Comparison of ENCODE assay signal across 20 cellular contexts in genomic region chr5:124036786-124037185, GRCh38.
DNase-seq lines count a peak whose midpoint lies in the region; ATAC-seq and TF ChIP-seq lines count a peak whose summit lies in the region.
"Had no signal": no experiment of that assay in that cellular context is flagged by ENCODE, and none has a peak within 500 bp of the region (broad histone marks: within the 10 kb centered on the region; RNA-seq: fewer than 3 reads in every experiment).

No MANE protein-coding gene starts in this region.

- H3K9me2 ChIP-seq in PC-9 (ENCODE audit: insufficient read depth) (no peaks in the 10 kb centered on the region), GM23248 (ENCODE audit: insufficient read depth) (no peaks in the 10 kb centered on the region)

- intact Hi-C loops in PC-9 (cut with micrococcal nuclease; ENCODE audit: unreplicated experiment), result no loop called here
- intact Hi-C loops in activated CD8-positive, alpha-beta T cell treated with anti-CD3 and anti-CD28 coated beads for 36 hours (cut with micrococcal nuclease), result no loop called here

- no peaks in the 10 kb centered on the region for H3K27me3 ChIP-seq in PC-9 (ENCODE audit: insufficient read depth, low read depth)
- no peaks in the 10 kb centered on the region for H3K27me3 ChIP-seq in GM23248 (replicated peaks; ENCODE audit: insufficient read depth)
- H3K27me3 ChIP-seq: BE2C had no signal

- H4K20me1 ChIP-seq in PC-9 (ENCODE audit: insufficient read depth) (no peaks in the 10 kb centered on the region), GM23248 (ENCODE audit: insufficient read depth) (no peaks in the 10 kb centered on the region)

- in situ Hi-C loops in GM23248 (cut with MboI), result no loop called here

- H3K9me3 Mint-ChIP-seq in memory B cell, result peaks cover 10% of the 10 kb centered on the region
- peaks cover 1% of the 10 kb centered on the region for H3K9me3 Mint-ChIP-seq in activated CD8-positive, alpha-beta T cell treated with anti-CD3 and anti-CD28 coated beads for 36 hours
- H3K9me3 Mint-ChIP-seq: HFFc6 had no signal

- H2AFZ ChIP-seq in PC-9, result 0 out of 2 replicates have a peak overlapping the region, but pooled peaks have one; percentile 58
- no peak overlapping the region for H2AFZ ChIP-seq in GM23248

- no peaks in the 10 kb centered on the region for H3K27me3 Mint-ChIP-seq in memory B cell
- no peaks in the 10 kb centered on the region for H3K27me3 Mint-ChIP-seq in activated CD8-positive, alpha-beta T cell treated with anti-CD3 and anti-CD28 coated beads for 36 hours
- H3K27me3 Mint-ChIP-seq: CD4-positive, CD25-positive, alpha-beta regulatory T cell; CD8-positive, alpha-beta memory T cell had no signal

- H3K36me3 Mint-ChIP-seq in memory B cell, result peaks cover 6% of the 10 kb centered on the region
- H3K36me3 Mint-ChIP-seq in activated CD8-positive, alpha-beta T cell treated with anti-CD3 and anti-CD28 coated beads for 36 hours (ENCODE audit: low read depth), result no peaks in the 10 kb centered on the region
- H3K36me3 Mint-ChIP-seq: CD4-positive, CD25-positive, alpha-beta regulatory T cell; CD8-positive, alpha-beta memory T cell had no signal

- ATAC-seq in memory B cell (ENCODE audit: low read depth), result no peak
- no peak for ATAC-seq in activated CD8-positive, alpha-beta T cell treated with anti-CD3 and anti-CD28 coated beads for 36 hours
- ATAC-seq: K562 had no signal

- no peaks in the 10 kb centered on the region for H3K36me3 ChIP-seq in PC-9 (ENCODE audit: low read depth)
- H3K36me3 ChIP-seq in GM23248 (ENCODE audit: low read depth), result no peaks in the 10 kb centered on the region
- H3K36me3 ChIP-seq: BE2C, HAP-1 had no signal

- no peaks in the 10 kb centered on the region for H3F3A ChIP-seq in PC-9 (ENCODE audit: insufficient read depth, low read depth)
- no peaks in the 10 kb centered on the region for H3F3A ChIP-seq in GM23248 (ENCODE audit: insufficient read depth)

- CTCF ChIA-PET in HEK293T (lab: Yijun Ruan, JAX), result no interaction called here
- CTCF ChIA-PET in PC-9 (lab: Charles Lee), result no interaction called here
- CTCF ChIA-PET in activated CD8-positive, alpha-beta T cell treated with anti-CD3 and anti-CD28 coated beads for 36 hours (lab: Charles Lee), result no interaction called here

- H3K9me3 ChIP-seq in PC-9 (ENCODE audit: insufficient read depth, low read depth) (peaks cover 3% of the 10 kb centered on the region; the same call in 1 of the 2 replicates), GM23248 (ENCODE audit: low read depth) (no peaks in the 10 kb centered on the region)
- H3K9me3 ChIP-seq: BE2C, HAP-1 had no signal

- no peak for TF ChIP-seq CTCF in PC-9 (conservative IDR thresholded peaks at IDR 0.05)
- no peak for TF ChIP-seq CTCF in activated CD8-positive, alpha-beta T cell treated with anti-CD3 and anti-CD28 coated beads for 36 hours (IDR thresholded peaks at IDR 0.05)

- H3K27ac Mint-ChIP-seq in memory B cell, result peak overlapping the region; percentile 90
- no peak overlapping the region for H3K27ac Mint-ChIP-seq in activated CD8-positive, alpha-beta T cell treated with anti-CD3 and anti-CD28 coated beads for 36 hours
- H3K27ac Mint-ChIP-seq: CD4-positive, CD25-positive, alpha-beta regulatory T cell; CD8-positive, alpha-beta memory T cell; HFFc6 had no signal

- no peaks in the 10 kb centered on the region for H3K4me1 ChIP-seq in PC-9 (replicated peaks; ENCODE audit: insufficient read depth)
- no peaks in the 10 kb centered on the region for H3K4me1 ChIP-seq in GM23248 (ENCODE audit: insufficient read depth)
- H3K4me1 ChIP-seq: HAP-1 had no signal

- no peak overlapping the region for H3K9ac ChIP-seq in GM23248

- H3K4me2 ChIP-seq in PC-9 (no peak overlapping the region), GM23248 (ENCODE audit: unreplicated experiment) (no peak overlapping the region)

- H3K27ac ChIP-seq in PC-9 (no peak overlapping the region), GM23248 (no peak overlapping the region)

- no TSS peak for BruUV-seq in PC-9 (replicated peaks; lab: Mats Ljungman, UMichigan)

- no peak for DNase-seq in HEK293T (ENCODE audit: extremely low spot score)
- no peak for DNase-seq in PC-9
- DNase-seq in memory B cell (ENCODE audit: low spot score in 2 of 2), result no peak
- no peak for DNase-seq in activated CD8-positive, alpha-beta T cell treated with anti-CD3 and anti-CD28 coated beads for 36 hours
- DNase-seq in stimulated activated CD8-positive, alpha-beta memory T cell treated with anti-CD3 and anti-CD28 coated beads, Interleukin-4, amount 100 ng/mL, for 48 hours, result no peak
- no peak for DNase-seq in GM23248
- DNase-seq: ACHN; BE2C; C1 segment of cervical spinal cord; CD4-positive, CD25-positive, alpha-beta regulatory T cell; CD8-positive, alpha-beta memory T cell; COR-L47; DMS 273 treated with DMSO at 0.1 percent for 48 hours; DMS53; DND-41; EL; HFFc6; IMR-90 had no signal

- peaks cover 6% of the 10 kb centered on the region for H3K4me1 Mint-ChIP-seq in memory B cell
- H3K4me1 Mint-ChIP-seq in activated CD8-positive, alpha-beta T cell treated with anti-CD3 and anti-CD28 coated beads for 36 hours (ENCODE audit: low read depth), result no peaks in the 10 kb centered on the region
- H3K4me1 Mint-ChIP-seq: CD4-positive, CD25-positive, alpha-beta regulatory T cell; CD8-positive, alpha-beta memory T cell had no signal

- H3K4me3 ChIP-seq in PC-9 (no peak overlapping the region), GM23248 (no peak overlapping the region)
- H3K4me3 ChIP-seq: HAP-1, K562 had no signal

- no peak overlapping the region for H3K4me3 Mint-ChIP-seq in memory B cell
- H3K4me3 Mint-ChIP-seq in activated CD8-positive, alpha-beta T cell treated with anti-CD3 and anti-CD28 coated beads for 36 hours, result no peak overlapping the region
- H3K4me3 Mint-ChIP-seq: CD4-positive, CD25-positive, alpha-beta regulatory T cell; CD8-positive, alpha-beta memory T cell; HFFc6 had no signal

- H3K79me2 ChIP-seq in PC-9 (ENCODE audit: low read depth) (no peaks in the 10 kb centered on the region), GM23248 (ENCODE audit: insufficient read depth) (no peaks in the 10 kb centered on the region)

- POLR2A ChIA-PET in HEK293T (lab: Yijun Ruan, JAX), result no interaction called here
- POLR2A ChIA-PET in PC-9 (lab: Charles Lee; ENCODE audit: unreplicated experiment), result no interaction called here
- POLR2A ChIA-PET in activated CD8-positive, alpha-beta T cell treated with anti-CD3 and anti-CD28 coated beads for 36 hours (lab: Charles Lee), result no interaction called here

TF ChIP-seq in HEK293T, 16 proteins besides CTCF, POLR2A, EP300 and RAD21:
- TF ChIP-seq FOXM1 (IDR thresholded peaks at IDR 0.05; ENCODE audit: borderline replicate concordance), result no peak
- peak; percentile 40; the same call in 1 of the 2 replicates for TF ChIP-seq PKNOX1 (IDR thresholded peaks at IDR 0.05)
